Comparison of ENCODE assay signal across 30 cellular contexts in the genomic region with DNA sequence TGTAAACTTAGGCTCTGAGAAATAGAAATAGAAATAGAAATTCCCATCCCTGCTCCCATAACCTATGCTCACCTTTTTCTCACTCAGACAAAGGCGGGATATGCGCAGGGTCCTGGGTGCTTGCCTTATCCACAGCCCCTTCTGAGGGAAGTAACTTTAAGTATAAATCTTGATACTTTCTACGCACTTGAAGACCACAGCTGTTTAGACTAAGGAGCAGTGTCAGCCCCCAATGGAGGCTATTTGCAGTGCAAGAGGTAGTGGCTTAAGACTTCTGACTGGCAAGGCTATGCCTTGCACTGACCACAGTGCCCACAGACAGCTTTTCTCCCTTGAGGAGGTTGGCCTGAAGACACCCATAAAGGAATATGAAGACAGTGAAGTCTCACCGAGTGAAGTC. TPM values are rescaled to one million over a fixed set of nuclear protein-coding genes. Genes with fewer than 3 reads are reported as not detected.
"Had no signal": no experiment of that assay in that cellular context is flagged by ENCODE, and none has a peak within 500 bp of the region (broad histone marks: within the 10 kb centered on the region; RNA-seq: fewer than 3 reads in every experiment).

No MANE protein-coding gene starts in this region.

- H3K9me3 ChIP-seq: colonic mucosa, transverse colon, vagina had no signal

- H2AFZ ChIP-seq: hepatocyte, parathyroid adenoma had no signal

- H3K79me2 ChIP-seq: hepatocyte, parathyroid adenoma had no signal

- H3K27me3 ChIP-seq: colonic mucosa, esophagus muscularis mucosa, foreskin keratinocyte, suprapubic skin, transverse colon, vagina had no signal

- H3K9ac ChIP-seq: parathyroid adenoma had no signal

- H3K27ac ChIP-seq: colonic mucosa, esophagus muscularis mucosa, foreskin keratinocyte, gastroesophageal sphincter, heart left ventricle, hepatocyte, parathyroid adenoma, suprapubic skin, transverse colon, vagina had no signal

- ATAC-seq: foreskin keratinocyte; gastroesophageal sphincter; heart left ventricle; left lobe of liver; mucosa of descending colon; natural killer cell treated with Interleukin-12 subunit alpha and Interleukin-12 subunit beta and Interleukin-15 and Interleukin-18, amount 100 ng/mL, for 72 hours; sciatic nerve had no signal

- H3K4me3 ChIP-seq: colonic mucosa, esophagus muscularis mucosa, gastroesophageal sphincter, heart left ventricle, hepatocyte, lung, mucosa of descending colon, smooth muscle cell, suprapubic skin, transverse colon, vagina had no signal

- FAIRE-seq: endothelial cell of umbilical vein, kidney had no signal

- DNase-seq: colonic mucosa; effector memory CD4-positive, alpha-beta T cell; foreskin keratinocyte; heart left ventricle; kidney; mucosa of descending colon; naive B cell; stimulated activated CD4-positive, alpha-beta T cell treated with anti-CD3 and anti-CD28 coated beads, Interleukin-12 subunit alpha, Interleukin-12 subunit beta, amount 100 ng/mL, for 4 hours; stimulated activated CD4-positive, alpha-beta T cell treated with anti-CD3 and anti-CD28 coated beads, Interleukin-1b, Interleukin-23, amount 100 ng/mL, for 48 hours; stimulated activated CD4-positive, alpha-beta T cell treated with anti-CD3 and anti-CD28 coated beads, Interleukin-4, amount 100 ng/mL, for 24 hours; stimulated activated naive B cell treated with anti-CD40 and anti-IgM and Interleukin-4, amounts not matched to agents 10 μg/mL and 1 μg/mL and 100 μg/mL, for 72 hours; stimulated activated naive CD8-positive, alpha-beta T cell treated with anti-CD3 and anti-CD28 coated beads, Interleukin-15, amount 100 ng/mL, for 72 hours; transverse colon had no signal

- H3K4me2 ChIP-seq: hepatocyte, smooth muscle cell had no signal

- H3K36me3 ChIP-seq: colonic mucosa, esophagus muscularis mucosa, gastroesophageal sphincter, heart left ventricle, suprapubic skin, transverse colon, vagina had no signal

- H3K4me1 ChIP-seq: colonic mucosa, esophagus muscularis mucosa, foreskin keratinocyte, gastroesophageal sphincter, heart left ventricle, parathyroid adenoma, suprapubic skin, transverse colon, vagina had no signal

RNA-seq across cellular contexts. Expression of gene ASCL1, which starts 35.2 kb away (rescaled TPM):
- total RNA-seq: endothelial cell of umbilical vein; epithelial cell of proximal tubule; fibroblast of lung; foreskin keratinocyte; heart left ventricle; kidney; left lobe of liver; liver; natural killer cell treated with Interleukin-12 subunit alpha and Interleukin-12 subunit beta and Interleukin-15 and Interleukin-18, amount 100 ng/mL, for 72 hours; osteoblast; sciatic nerve; smooth muscle cell; suprapubic skin; transverse colon; ureter; vagina had no signal
- polyA plus RNA-seq: endothelial cell of umbilical vein, fibroblast of lung, foreskin keratinocyte, heart left ventricle, hepatocyte, smooth muscle cell had no signal
